Comparison of ENCODE assay signal across 18 cellular contexts in the genomic region with DNA sequence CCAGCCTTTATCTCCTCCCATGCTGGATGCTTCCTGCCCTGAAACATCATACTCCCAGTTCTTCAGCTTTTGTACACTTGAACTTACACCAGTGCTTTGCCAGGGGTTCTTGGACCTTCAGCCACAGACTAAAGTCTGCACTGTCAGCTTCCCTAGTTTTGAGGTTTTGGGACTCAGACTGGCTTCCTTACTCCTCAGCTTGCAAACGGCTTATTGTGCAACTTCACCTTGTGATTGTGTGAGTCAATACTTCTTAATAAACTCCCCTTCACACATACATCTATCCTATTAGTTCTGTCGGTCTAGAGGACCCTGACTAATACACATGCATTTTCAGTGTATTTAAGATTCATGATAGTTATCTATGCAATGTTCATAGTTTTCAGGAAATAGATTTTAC. TPM values are rescaled to one million over a fixed set of nuclear protein-coding genes. Genes with fewer than 3 reads are reported as not detected.
DNase-seq lines count a peak whose midpoint lies in the region; ATAC-seq and TF ChIP-seq lines count a peak whose summit lies in the region.
"Had no signal": no experiment of that assay in that cellular context is flagged by ENCODE, and none has a peak within 500 bp of the region (broad histone marks: within the 10 kb centered on the region; RNA-seq: fewer than 3 reads in every experiment).

No MANE protein-coding gene starts in this region.

- H4K8ac ChIP-seq in IMR-90 (ENCODE audit: low read depth in 2 of 2, low read length in 2 of 2), result no peak overlapping the region

- H3K9me3 ChIP-seq in IMR-90 (ENCODE audit: control insufficient read depth, insufficient read depth, low read length), result no peaks in the 10 kb centered on the region
- H3K9me3 ChIP-seq in PC-3 (ENCODE audit: low read length), result no peaks in the 10 kb centered on the region
- H3K9me3 ChIP-seq: BLaER1, gastrocnemius medialis, right atrium auricular region had no signal

- no peak overlapping the region for H3K56ac ChIP-seq in IMR-90 (ENCODE audit: extremely low read depth, insufficient read depth, low read length)

- H3K27ac ChIP-seq in IMR-90 (ENCODE audit: insufficient read depth, low read length), result no peak overlapping the region
- H3K27ac ChIP-seq in PC-3 (ENCODE audit: low read length), result no peak overlapping the region
- H3K27ac ChIP-seq in epithelial cell of prostate, result no peak overlapping the region
- H3K27ac ChIP-seq: BLaER1, cardiac muscle cell, gastrocnemius medialis, right atrium auricular region had no signal

- dilution Hi-C loops in IMR-90 (cut with HindIII; ENCODE audit: low sequenced_read_pairs, unreplicated experiment), result no loop called here

- no peak overlapping the region for H2AFZ ChIP-seq in IMR-90 (replicated peaks; ENCODE audit: low read length, poor library complexity)
- H2AFZ ChIP-seq in PC-3 (ENCODE audit: low read length), result no peak overlapping the region

- no peak overlapping the region for H3K14ac ChIP-seq in IMR-90 (replicated peaks; ENCODE audit: low read depth, low read length)

- no peak overlapping the region for H3K4me2 ChIP-seq in IMR-90 (ENCODE audit: low read depth, low read length)
- no peak overlapping the region for H3K4me2 ChIP-seq in PC-3 (ENCODE audit: low read length)
- H3K4me2 ChIP-seq: BLaER1 had no signal

- CTCF ChIA-PET in IMR-90 (lab: Yijun Ruan, JAX), result interaction anchor here (0.6 kb wide), 1 partner anchor 870 kb away, joined by 3 read pairs; no protein-coding TSS in a partner anchor
- CTCF ChIA-PET in PC-3 (lab: Charles Lee), result no interaction called here

- H3K23ac ChIP-seq in IMR-90 (ENCODE audit: low read depth, low read length), result no peak overlapping the region

- no peak overlapping the region for H2AK5ac ChIP-seq in IMR-90 (ENCODE audit: low read depth, low read length)

- no peak overlapping the region for H3K4me3 ChIP-seq in IMR-90 (ENCODE audit: insufficient read depth, low read depth, low read length)
- no peak overlapping the region for H3K4me3 ChIP-seq in PC-3 (ENCODE audit: low read length)
- H3K4me3 ChIP-seq: BLaER1, cardiac muscle cell, gastrocnemius medialis, lung, right atrium auricular region had no signal

- H3K4ac ChIP-seq in IMR-90 (ENCODE audit: low read depth, low read length), result no peak overlapping the region

- in situ Hi-C loops in IMR-90 (cut with MboI; ENCODE audit: low sequenced_read_pairs), result no loop called here
- in situ Hi-C loops in GM13976 (cut with MboI; ENCODE audit: low sequenced_read_pairs, unreplicated experiment), result no loop called here

- H2BK15ac ChIP-seq in IMR-90 (ENCODE audit: low read depth, low read length), result no peak overlapping the region

- H3K27me3 ChIP-seq in IMR-90 (ENCODE audit: control insufficient read depth, insufficient read depth, low read length), result no peaks in the 10 kb centered on the region
- H3K27me3 ChIP-seq in PC-3 (ENCODE audit: low read length), result no peaks in the 10 kb centered on the region
- H3K27me3 ChIP-seq: BLaER1, cardiac muscle cell, gastrocnemius medialis, right atrium auricular region had no signal

- no peak overlapping the region for H2BK20ac ChIP-seq in IMR-90 (ENCODE audit: low read depth, low read length)

- no peaks in the 10 kb centered on the region for H3K9me2 ChIP-seq in PC-3 (replicated peaks; ENCODE audit: low read length)

- WGBS in IMR-90 (ENCODE audit: extremely low coverage in 2 of 2, insufficient read length in 1 of 2), 2 experiments, result no CpG with 5 or more reads among the region's 2 CpGs

- H3K79me1 ChIP-seq in IMR-90 (ENCODE audit: low read depth in 1 of 2, low read length in 2 of 2), result no peaks in the 10 kb centered on the region

- H3K36me3 ChIP-seq in IMR-90 (ENCODE audit: control insufficient read depth, insufficient read depth, low read length) (no peaks in the 10 kb centered on the region), PC-3 (ENCODE audit: low read depth, low read length) (no peaks in the 10 kb centered on the region)
- H3K36me3 ChIP-seq: BLaER1, cardiac muscle cell, gastrocnemius medialis, right atrium auricular region had no signal

- no peaks in the 10 kb centered on the region for H3K79me2 ChIP-seq in PC-3 (ENCODE audit: low read length)

- intact Hi-C loops in IMR-90 (cut with micrococcal nuclease) (no loop called here), PC-3 (cut with micrococcal nuclease) (no loop called here)

- H4K20me1 ChIP-seq in IMR-90 (ENCODE audit: insufficient read depth, low read length) (no peaks in the 10 kb centered on the region), PC-3 (ENCODE audit: low read length) (no peaks in the 10 kb centered on the region)
- H4K20me1 ChIP-seq: BLaER1 had no signal

- TF ChIP-seq CTCF in IMR-90 (conservative IDR thresholded peaks at IDR 0.05; ENCODE audit: low read depth, low read length), result no peak
- no peak for TF ChIP-seq CTCF in PC-3 (conservative IDR thresholded peaks at IDR 0.05; ENCODE audit: low read depth, low read length)
- no peak for TF ChIP-seq CTCF in GM13976 (IDR thresholded peaks at IDR 0.05; ENCODE audit: borderline replicate concordance, control extremely low read depth, extremely low read depth, insufficient read depth, missing control alignments)

- DNase-seq in IMR-90 (peak; percentile 19), PC-3 (peak; percentile 36), epithelial cell of prostate (ENCODE audit: low read depth, low spot score) (peak; percentile 8), renal cortical epithelial cell (ENCODE audit: low read depth) (peak; percentile 45), GM13976 (ENCODE audit: low spot score) (no peak)
- DNase-seq: activated CD4-positive, alpha-beta T cell treated with anti-CD3 and anti-CD28 coated beads for 1 hour; activated naive CD4-positive, alpha-beta T cell treated with anti-CD3 and anti-CD28 coated beads, Interleukin-2, amount 50 U/mL, for 16 hours; DMS153; effector CD4-positive, alpha-beta T cell; gastrocnemius medialis; NCI-H2081; NCI-H69 had no signal

- TF ChIP-seq RAD21 in IMR-90 (IDR thresholded peaks at IDR 0.05; ENCODE audit: low read length), result no peak

- no peak for TF ChIP-seq POLR2A in IMR-90 (IDR thresholded peaks at IDR 0.05; ENCODE audit: low read depth, low read length)

- no peaks in the 10 kb centered on the region for H3K9me1 ChIP-seq in IMR-90 (ENCODE audit: insufficient read depth, low read length)

- H4K91ac ChIP-seq in IMR-90 (ENCODE audit: insufficient read depth, low read depth, low read length), result no peak overlapping the region

- POLR2A ChIA-PET in IMR-90 (lab: Charles Lee; ENCODE audit: unreplicated experiment) (no interaction called here), PC-3 (lab: Charles Lee; ENCODE audit: unreplicated experiment) (no interaction called here)

- H3K18ac ChIP-seq in IMR-90 (ENCODE audit: low read depth, low read length), result no peak overlapping the region

- no peak overlapping the region for H3K9ac ChIP-seq in IMR-90 (ENCODE audit: low read depth, low read length)
- no peak overlapping the region for H3K9ac ChIP-seq in PC-3 (ENCODE audit: low read length)
- H3K9ac ChIP-seq: BLaER1 had no signal

- no peak overlapping the region for H2BK120ac ChIP-seq in IMR-90 (ENCODE audit: low read depth, low read length)

- BruUV-seq in IMR-90 (replicated peaks; lab: Mats Ljungman, UMichigan) (no TSS peak), PC-3 (replicated peaks; lab: Mats Ljungman, UMichigan) (no TSS peak)

- ATAC-seq in IMR-90 (ENCODE audit: low read depth) (no peak), PC-3 (no peak), HG02885 (IDR thresholded peaks at IDR 0.05; ENCODE audit: poor library complexity, unreplicated experiment) (no peak), HG03469 (IDR thresholded peaks at IDR 0.05; ENCODE audit: unreplicated experiment) (no peak)
- ATAC-seq: gastrocnemius medialis had no signal

- H3F3A ChIP-seq in PC-3 (ENCODE audit: low read length, unreplicated experiment), result no peaks in the 10 kb centered on the region

- H4K5ac ChIP-seq in IMR-90 (ENCODE audit: low read depth, low read length), result no peak overlapping the region

- no peak overlapping the region for H2BK5ac ChIP-seq in IMR-90 (ENCODE audit: low read depth, low read length, poor library complexity, severe bottlenecking)

- H2AK9ac ChIP-seq in IMR-90 (replicated peaks; ENCODE audit: low read depth, low read length, poor library complexity), result no peak overlapping the region

- H3K4me1 ChIP-seq in IMR-90 (ENCODE audit: control insufficient read depth, insufficient read depth, low read length) (no peaks in the 10 kb centered on the region), PC-3 (ENCODE audit: insufficient read depth, low read length) (peaks cover 10% of the 10 kb centered on the region; the same call in 1 of the 2 replicates)
- H3K4me1 ChIP-seq: BLaER1, gastrocnemius medialis, right atrium auricular region had no signal

TF ChIP-seq in IMR-90, 13 proteins besides CTCF, POLR2A, EP300 and RAD21:
- TF ChIP-seq CEBPB (IDR thresholded peaks at IDR 0.05; ENCODE audit: low read depth, low read length) (peak; percentile 63), SMC3 (IDR thresholded peaks at IDR 0.05; ENCODE audit: low read depth, low read length) (no peak)

RNA-seq across cellular contexts. Expression of a gene that starts 35.8 kb away (rescaled TPM):
- total RNA-seq in IMR-90 (2012; rRNA removed) (2.2 and 3.3 TPM in 2 replicates), PC-3 (2014; rRNA removed) (1.6 and 1.9 TPM in 2 replicates), renal cortical epithelial cell (0.10 TPM in 1 of 2 replicates, not detected in the other)
- polyA plus RNA-seq in IMR-90 (2012; rRNA removed), result 2.7 and 2.9 TPM in 2 replicates
- polyA plus RNA-seq in IMR-90 (2012; cell fraction: cytosol; rRNA removed), result 0.61 and 0.75 TPM in 2 replicates
- polyA plus RNA-seq in IMR-90 (2012; cell fraction: nucleus; rRNA removed; ENCODE audit: low replicate concordance), result 0.84 and 2.3 TPM in 2 replicates
- total RNA-seq: cardiac muscle cell, gastrocnemius medialis, right atrium auricular region had no signal
